Comparison of ENCODE assay signal across 9 cellular contexts in genomic region chr1:48977273-48977672, GRCh38.
"Had no signal": no experiment of that assay in that cellular context is flagged by ENCODE, and none has a peak within 500 bp of the region (broad histone marks: within the 10 kb centered on the region; RNA-seq: fewer than 3 reads in every experiment).

No MANE protein-coding gene starts in this region.

- H2AFZ ChIP-seq: GM23248, GM23338 had no signal

- H3K4me1 ChIP-seq: HAP-1 had no signal

- H3K4me3 ChIP-seq: GM23248, GM23338, HAP-1 had no signal

- H3K27ac ChIP-seq: GM23248 had no signal

- H3K36me3 ChIP-seq: HAP-1 had no signal

- ATAC-seq: GM23338, HCT116 had no signal

- DNase-seq: GM23248, GOT3, H7, H9, HCEC 1CT, HFFc6 had no signal

- H3K9me3 ChIP-seq: HAP-1 had no signal

- H3K9ac ChIP-seq: GM23248 had no signal

- H3K4me2 ChIP-seq: GM23338 had no signal
